10 cellular contexts compared by ENCODE assay signal in genomic region chr22:16876339-16876738, GRCh38. TPM values are rescaled to one million over a fixed set of nuclear protein-coding genes. Genes with fewer than 3 reads are reported as not detected.
"Had no signal": no experiment of that assay in that cellular context is flagged by ENCODE, and none has a peak within 500 bp of the region (broad histone marks: within the 10 kb centered on the region; RNA-seq: fewer than 3 reads in every experiment).

No MANE protein-coding gene starts in this region.

RNA-seq across cellular contexts. Expression of gene XKR3, which starts 51.1 kb away (rescaled TPM):
- total RNA-seq: activated CD4-positive, alpha-beta memory T cell treated with anti-CD3 and anti-CD28 coated beads, Interleukin-2, amount 10 ng/mL, durations not matched to agents 7 days and 5 days; activated CD4-positive, alpha-beta T cell treated with anti-CD3 and anti-CD28 coated beads, Interleukin-2, amount 10 ng/mL, durations not matched to agents 7 days and 5 days; aorta; body of pancreas; esophagus muscularis mucosa; foreskin keratinocyte; gastrocnemius medialis; glomerular endothelial cell; T-cell; WTC11 had no signal
